9 cellular contexts compared by ENCODE assay signal in the genomic region with DNA sequence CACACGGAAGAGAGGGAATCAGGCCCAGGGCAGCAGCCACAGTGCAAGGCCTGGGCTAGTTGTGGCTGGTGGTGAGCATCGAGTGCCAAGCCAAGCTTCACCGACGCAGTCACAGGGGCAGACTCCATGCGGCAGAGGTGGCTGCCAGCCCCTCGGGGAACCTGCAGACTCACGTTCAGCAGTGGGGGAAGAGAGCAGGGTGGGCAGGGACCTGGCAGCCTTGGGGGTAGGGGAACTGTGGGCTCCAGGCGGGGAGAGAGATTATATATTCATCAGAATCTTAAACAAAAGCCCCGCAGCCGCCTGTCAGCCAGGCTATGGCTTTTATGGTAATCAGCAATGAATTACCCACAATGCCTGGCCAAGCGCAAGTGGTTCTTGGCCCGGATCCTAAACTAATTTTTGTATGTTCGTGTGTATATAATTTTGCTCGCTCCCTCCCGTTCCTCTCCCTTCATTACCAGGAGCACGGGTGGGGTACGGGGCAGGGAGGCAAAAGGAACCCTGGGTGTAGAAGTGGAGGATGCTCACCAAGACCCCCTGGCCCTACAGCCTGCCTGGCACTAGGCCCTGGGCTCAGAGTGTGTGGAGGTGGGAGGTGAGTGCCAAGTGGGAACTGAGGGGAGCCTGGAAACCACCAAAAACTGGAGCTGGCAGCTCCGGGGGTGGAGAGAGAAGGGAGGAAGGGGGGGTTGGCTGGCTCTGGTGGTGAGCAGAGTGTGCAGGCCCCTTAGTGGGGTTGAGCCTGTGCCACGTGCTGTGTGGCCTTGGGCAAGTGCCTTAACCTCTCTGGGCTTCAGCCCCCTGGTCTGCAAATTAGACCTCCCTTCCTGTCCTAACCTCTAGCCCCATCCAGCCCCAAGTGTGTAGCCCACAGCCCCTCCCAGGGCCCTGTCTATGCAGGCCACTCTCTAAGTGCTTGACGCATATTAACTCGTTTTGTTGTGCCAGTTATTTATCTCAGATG. TPM values are rescaled to one million over a fixed set of nuclear protein-coding genes. Genes with fewer than 3 reads are reported as not detected.
DNase-seq lines count a peak whose midpoint lies in the region; ATAC-seq, FAIRE-seq and TF ChIP-seq lines count a peak whose summit lies in the region.
"Had no signal": no experiment of that assay in that cellular context is flagged by ENCODE, and none has a peak within 500 bp of the region (broad histone marks: within the 10 kb centered on the region; RNA-seq: fewer than 3 reads in every experiment).

No MANE protein-coding gene starts in this region.

- intact Hi-C loops in kidney (cut with DNase I): no loop called here

- ATAC-seq in HG03457 (IDR thresholded peaks at IDR 0.05; ENCODE audit: unreplicated experiment) (no peak), HG02798 (IDR thresholded peaks at IDR 0.05; ENCODE audit: poor library complexity, unreplicated experiment) (no peak)

- no peaks in the 10 kb centered on the region for H3K36me3 Mint-ChIP-seq in activated T-cell treated with anti-CD3 and anti-CD28 coated beads, Interleukin-2, amount 50 U/mL, for 24 hours (ENCODE audit: low read depth)

- no peak overlapping the region for H3K9ac ChIP-seq in kidney (ENCODE audit: low read length in 2 of 2)

- no peaks in the 10 kb centered on the region for H3K9me3 ChIP-seq in kidney (ENCODE audit: control insufficient read depth in 1 of 2, low read length in 2 of 2)

- H3K27ac Mint-ChIP-seq in activated T-cell treated with anti-CD3 and anti-CD28 coated beads, Interleukin-2, amount 50 U/mL, for 24 hours: no peak overlapping the region

- peaks cover 0 to 2% of the 10 kb centered on the region in 2 donors for H3K4me1 ChIP-seq in kidney (ENCODE audit: control insufficient read depth in 1 of 2, insufficient read depth in 1 of 2, low read depth in 1 of 2, low read length in 2 of 2)

- H3K36me3 ChIP-seq in kidney (ENCODE audit: control insufficient read depth in 1 of 2, insufficient read depth in 2 of 2, low read length in 2 of 2): no peaks in the 10 kb centered on the region

- no peak overlapping the region for H3K4me3 Mint-ChIP-seq in activated T-cell treated with anti-CD3 and anti-CD28 coated beads, Interleukin-2, amount 50 U/mL, for 24 hours
- H3K4me3 Mint-ChIP-seq: IgD-negative memory B cell had no signal

- H3K9me3 Mint-ChIP-seq in activated T-cell treated with anti-CD3 and anti-CD28 coated beads, Interleukin-2, amount 50 U/mL, for 24 hours: no peaks in the 10 kb centered on the region
- H3K9me3 Mint-ChIP-seq: IgD-negative memory B cell had no signal

- peaks cover 6% of the 10 kb centered on the region for H3K27me3 Mint-ChIP-seq in activated T-cell treated with anti-CD3 and anti-CD28 coated beads, Interleukin-2, amount 50 U/mL, for 24 hours

- no peak for FAIRE-seq in kidney (lab: Jason Lieb, UNC)

- DNase-seq in NCI-H1105 (lab: John Stamatoyannopoulos, UW) (peak; percentile 77), astrocyte of the hippocampus (ENCODE audit: low read depth, low spot score) (peak; percentile 94), kidney (peak; percentile 89)
- no peak for DNase-seq in activated CD4-positive, CD25-positive, alpha-beta regulatory T cell (lab: John Stamatoyannopoulos, UW)
- DNase-seq in activated T-cell treated with anti-CD3 and anti-CD28 coated beads, Interleukin-2, amount 50 U/mL, for 24 hours: no peak

- H3K27ac ChIP-seq in kidney (ENCODE audit: low read depth in 2 of 2, low read length in 2 of 2) (no peak overlapping the region), temporal lobe (ENCODE audit: low read depth, low read length) (peak overlapping the region; percentile 84)

- H3K4me3 ChIP-seq in kidney (ENCODE audit: low read length in 2 of 2): peak overlapping the region in 1 of 2 donors; percentile 5

- H3K4me1 Mint-ChIP-seq in activated T-cell treated with anti-CD3 and anti-CD28 coated beads, Interleukin-2, amount 50 U/mL, for 24 hours (ENCODE audit: low read depth): no peaks in the 10 kb centered on the region

- TF ChIP-seq CTCF in kidney (IDR thresholded peaks at IDR 0.05; ENCODE audit: borderline replicate concordance, extremely low read depth, insufficient read depth): no peak

RNA-seq across cellular contexts. Expression of a gene that starts 31.9 kb away (rescaled TPM):
- total RNA-seq in kidney (103 TPM), temporal lobe (183 TPM)
- polyA plus RNA-seq in kidney (ENCODE audit: insufficient read depth, low read depth, low replicate concordance): 7.2 TPM

Comparison
In these comparisons a context has a peak if more than half of its experiments do, and no peak if none do; other contexts are left out.
1. DNase-seq: peak in NCI-H1105 (single experiment), astrocyte of the hippocampus (single experiment) and kidney (single experiment); none in activated CD4-positive, CD25-positive, alpha-beta regulatory T cell (0 of 4) and activated T-cell treated with anti-CD3 and anti-CD28 coated beads, Interleukin-2, amount 50 U/mL, for 24 hours (single experiment).